17 cellular contexts compared by ENCODE assay signal in the genomic region with DNA sequence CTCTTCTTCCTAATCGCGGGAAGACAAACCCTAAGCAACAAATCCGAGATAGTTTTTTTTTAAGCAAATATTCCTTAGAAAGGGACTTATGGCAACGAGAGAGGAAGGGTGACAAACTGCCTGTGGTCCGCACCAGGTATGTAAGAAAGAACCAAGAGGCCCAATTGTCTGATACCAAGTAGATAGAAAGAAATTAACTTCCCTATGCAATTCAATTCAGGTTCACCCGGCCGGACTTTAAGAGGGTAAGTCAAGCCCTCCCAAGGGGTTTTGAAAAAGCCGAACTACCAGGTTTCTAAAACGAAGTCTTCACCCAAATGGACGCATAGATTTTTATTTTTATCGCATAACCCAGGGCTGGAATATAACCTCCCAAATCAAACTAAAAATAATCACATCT. TPM values are rescaled to one million over a fixed set of nuclear protein-coding genes. Genes with fewer than 3 reads are reported as not detected.
A peak's percentile ranks its signal among the peaks of the same experiment; 100 is the strongest.
DNase-seq lines count a peak whose midpoint lies in the region; ATAC-seq, FAIRE-seq and TF ChIP-seq lines count a peak whose summit lies in the region.
"Had no signal": no experiment of that assay in that cellular context is flagged by ENCODE, and none has a peak within 500 bp of the region (broad histone marks: within the 10 kb centered on the region; RNA-seq: fewer than 3 reads in every experiment).

No MANE protein-coding gene starts in this region.

- DNase-seq in GM23338 (ENCODE audit: low spot score) (peak; percentile 8), brain microvascular endothelial cell (no peak), kidney (no peak), skeletal muscle cell (ENCODE audit: low read depth) (no peak), NCI-H226 (no peak), NCI-H774 (lab: John Stamatoyannopoulos, UW) (no peak), NCI-H2171 (lab: John Stamatoyannopoulos, UW) (no peak)
- DNase-seq: activated CD8-positive, alpha-beta memory T cell treated with anti-CD3 and anti-CD28 coated beads, Interleukin-2, amount 50 U/mL, for 4 hours; effector memory CD4-positive, alpha-beta T cell; GDM1; KG1; NCI-H1436; NCI-H526; SJCRH30; WERI-Rb-1 had no signal

- H3K27me3 ChIP-seq in GM23338 (ENCODE audit: insufficient read depth) (peaks cover 76% of the 10 kb centered on the region), brain microvascular endothelial cell (replicated peaks) (no peaks in the 10 kb centered on the region)
- H3K27me3 ChIP-seq: SJCRH30 had no signal

- ATAC-seq in GM23338 (no peak), GM19324 (IDR thresholded peaks at IDR 0.05; ENCODE audit: low FRiP score, unreplicated experiment) (no peak)

- H3K79me2 ChIP-seq in GM23338 (replicated peaks; ENCODE audit: insufficient read depth), result no peaks in the 10 kb centered on the region

- H3K4me1 ChIP-seq in GM23338 (ENCODE audit: insufficient read depth) (peaks cover 33% of the 10 kb centered on the region), kidney (ENCODE audit: control insufficient read depth in 1 of 2, insufficient read depth in 1 of 2, low read depth in 1 of 2, low read length in 2 of 2) (no peaks in the 10 kb centered on the region)
- H3K4me1 ChIP-seq: SJCRH30 had no signal

- H4K20me1 ChIP-seq in GM23338 (replicated peaks; ENCODE audit: insufficient read depth), result peaks cover 19% of the 10 kb centered on the region

- in situ Hi-C loops in brain microvascular endothelial cell (cut with HindIII; ENCODE audit: low pct_ligation_motif_present, low sequenced_read_pairs), result loop anchor here (25.0 kb wide), 1 partner anchor 268 kb away; no protein-coding TSS in a partner anchor

- H3K27ac Mint-ChIP-seq in GM23338, result no peak overlapping the region
- H3K27ac Mint-ChIP-seq: CD14-positive monocyte had no signal

- H3K36me3 ChIP-seq in GM23338 (ENCODE audit: insufficient read depth), result no peaks in the 10 kb centered on the region
- no peaks in the 10 kb centered on the region for H3K36me3 ChIP-seq in brain microvascular endothelial cell (replicated peaks)
- no peaks in the 10 kb centered on the region for H3K36me3 ChIP-seq in kidney (ENCODE audit: control insufficient read depth in 1 of 2, insufficient read depth in 2 of 2, low read length in 2 of 2)
- H3K36me3 ChIP-seq: SJCRH30 had no signal

- H3K9me3 ChIP-seq in kidney (ENCODE audit: control insufficient read depth in 1 of 2, low read length in 2 of 2), result no peaks in the 10 kb centered on the region
- H3K9me3 ChIP-seq: SJCRH30 had no signal

- H3K4me1 Mint-ChIP-seq in GM23338, result peaks cover 39% of the 10 kb centered on the region
- H3K4me1 Mint-ChIP-seq: CD14-positive monocyte had no signal

- no peak for TF ChIP-seq CTCF in GM23338 (conservative IDR thresholded peaks at IDR 0.05; ENCODE audit: low read depth in 2 of 2)
- no peak for TF ChIP-seq CTCF in brain microvascular endothelial cell (IDR thresholded peaks at IDR 0.05; ENCODE audit: low read depth, low read length, missing control alignments)
- TF ChIP-seq CTCF in kidney (IDR thresholded peaks at IDR 0.05; ENCODE audit: borderline replicate concordance, extremely low read depth, insufficient read depth), result no peak

- peak overlapping the region; percentile 92 for H3K4me2 ChIP-seq in GM23338

- H3K9ac ChIP-seq in kidney (ENCODE audit: low read length in 2 of 2), result no peak overlapping the region

- FAIRE-seq in kidney (lab: Jason Lieb, UNC), result no peak

- H3K27me3 Mint-ChIP-seq in GM23338 (ENCODE audit: insufficient read depth, low read depth, poor library complexity), result peaks cover 61% of the 10 kb centered on the region

- H2AFZ ChIP-seq in GM23338, result no peak overlapping the region

- H3K27ac ChIP-seq in GM23338 (ENCODE audit: low read depth), result no peak overlapping the region
- H3K27ac ChIP-seq in brain microvascular endothelial cell, result no peak overlapping the region
- no peak overlapping the region for H3K27ac ChIP-seq in kidney (ENCODE audit: low read depth in 2 of 2, low read length in 2 of 2)
- H3K27ac ChIP-seq: SJCRH30, WERI-Rb-1 had no signal

- H3K9me3 Mint-ChIP-seq in GM23338, result no peaks in the 10 kb centered on the region

- peak overlapping the region; percentile 80 for H3K4me3 Mint-ChIP-seq in GM23338
- H3K4me3 Mint-ChIP-seq: CD14-positive monocyte had no signal

- no peaks in the 10 kb centered on the region for H3K9me2 ChIP-seq in GM23338 (ENCODE audit: insufficient read depth)

- H3K4me3 ChIP-seq in GM23338 (peak overlapping the region; percentile 67), brain microvascular endothelial cell (ENCODE audit: low read depth, low read length) (peak overlapping the region; percentile 68), kidney (ENCODE audit: low read length in 2 of 2) (peak overlapping the region; percentile 47 to 55), skeletal muscle cell (ENCODE audit: low read depth, low read length) (peak overlapping the region; percentile 51)
- H3K4me3 ChIP-seq: SJCRH30 had no signal

- intact Hi-C loops in kidney (cut with DNase I), result no loop called here

- H3K36me3 Mint-ChIP-seq in GM23338 (ENCODE audit: low read depth), result no peaks in the 10 kb centered on the region

- no peaks in the 10 kb centered on the region for H3F3A ChIP-seq in GM23338 (replicated peaks; ENCODE audit: low read depth)

TF ChIP-seq in GM23338, 12 proteins besides CTCF, POLR2A, EP300 and RAD21:
- TF ChIP-seq EZH2 (IDR thresholded peaks at IDR 0.05; ENCODE audit: low read depth, unreplicated experiment), result peak; percentile 57
- TF ChIP-seq ZNF114 (CRISPR knock-in tag; IDR thresholded peaks at IDR 0.05), result no peak

RNA-seq across cellular contexts. Expression of a gene that starts 1.7 kb away (rescaled TPM):
- total RNA-seq in GM23338 (2014; rRNA removed; shearing (Covaris generic)), result not detected in 2 replicates
- 0.39 and 0.42 TPM in 2 replicates for polyA plus RNA-seq in GM23338 (2016; fragmentation: Nextera tagmentation; extraction: Ambion mirVana)
- 0.09 TPM for total RNA-seq in kidney
- not detected for polyA plus RNA-seq in kidney (ENCODE audit: insufficient read depth, low read depth, low replicate concordance)
- total RNA-seq: SJCRH30 had no signal
- polyA plus RNA-seq: CD14-positive monocyte had no signal
